In genomic region chr7:47180268-47180826, GRCh38 we compare ENCODE assay signal across 9 cellular contexts.
A peak's percentile ranks its signal among the peaks of the same experiment; 100 is the strongest.
DNase-seq lines count a peak whose midpoint lies in the region; ATAC-seq and TF ChIP-seq lines count a peak whose summit lies in the region.
"Had no signal": no experiment of that assay in that cellular context is flagged by ENCODE, and none has a peak within 500 bp of the region (broad histone marks: within the 10 kb centered on the region; RNA-seq: fewer than 3 reads in every experiment).

No MANE protein-coding gene starts in this region.

- no peaks in the 10 kb centered on the region for H3K36me3 ChIP-seq in BLaER1
- no peaks in the 10 kb centered on the region for H3K36me3 ChIP-seq in PC-9 (ENCODE audit: low read depth)

- H3K4me2 ChIP-seq in BLaER1, result peak overlapping the region; percentile 16
- no peak overlapping the region for H3K4me2 ChIP-seq in PC-9

- H3K27me3 Mint-ChIP-seq in nephron (ENCODE audit: low read depth), result peaks cover 14% of the 10 kb centered on the region

- H3K36me3 Mint-ChIP-seq in nephron (ENCODE audit: low read depth), result peaks cover 4% of the 10 kb centered on the region

- H3K4me3 ChIP-seq in BLaER1 (no peak overlapping the region), PC-9 (no peak overlapping the region)
- H3K4me3 ChIP-seq: skin epidermis had no signal

- peak overlapping the region; percentile 19 to 70 (median 41) for H3K27ac Mint-ChIP-seq in nephron

- H3K27me3 ChIP-seq in BLaER1, result no peaks in the 10 kb centered on the region
- H3K27me3 ChIP-seq in PC-9 (ENCODE audit: insufficient read depth, low read depth), result peaks cover 6% of the 10 kb centered on the region; the same call in 1 of the 2 replicates

- CTCF ChIA-PET in PC-9 (lab: Charles Lee), result no interaction called here

- POLR2A ChIA-PET in PC-9 (lab: Charles Lee; ENCODE audit: unreplicated experiment), result interaction anchor here (1.0 kb wide), 1 partner anchor 1258 kb away, joined by 5 read pairs; no protein-coding TSS in a partner anchor

- H3K9me3 ChIP-seq in BLaER1 (peaks cover 27% of the 10 kb centered on the region), PC-9 (ENCODE audit: insufficient read depth, low read depth) (no peaks in the 10 kb centered on the region)

- DNase-seq in PC-9, result peak; percentile 44 to 75
- DNase-seq in erythroblast (lab: John Stamatoyannopoulos, UW), result peak; percentile 7 to 50
- no peak for DNase-seq in stimulated activated CD4-positive, alpha-beta T cell treated with anti-CD3 and anti-CD28 coated beads, Interleukin-4, amount 100 ng/mL, for 24 hours

- intact Hi-C loops in PC-9 (cut with micrococcal nuclease; ENCODE audit: unreplicated experiment), result loop anchor here (1.0 to 5.0 kb wide), 5 partner anchors 72 to 1289 kb away; no protein-coding TSS in a partner anchor

- no peaks in the 10 kb centered on the region for H3F3A ChIP-seq in PC-9 (ENCODE audit: insufficient read depth, low read depth)

- H3K9me2 ChIP-seq in PC-9 (ENCODE audit: insufficient read depth), result no peaks in the 10 kb centered on the region

- H3K4me3 Mint-ChIP-seq in nephron, result no peak overlapping the region

- peaks cover 58% of the 10 kb centered on the region for H3K4me1 Mint-ChIP-seq in nephron

- H3K4me1 ChIP-seq in BLaER1, result peaks cover 58% of the 10 kb centered on the region
- H3K4me1 ChIP-seq in PC-9 (replicated peaks; ENCODE audit: insufficient read depth), result no peaks in the 10 kb centered on the region

- H2AFZ ChIP-seq in PC-9, result no peak overlapping the region

- H3K27ac ChIP-seq in BLaER1 (no peak overlapping the region), PC-9 (no peak overlapping the region)
- H3K27ac ChIP-seq: skin epidermis had no signal

- H4K20me1 ChIP-seq in BLaER1 (no peaks in the 10 kb centered on the region), PC-9 (ENCODE audit: insufficient read depth) (no peaks in the 10 kb centered on the region)

- no peak overlapping the region for H3K9ac ChIP-seq in BLaER1

- BruUV-seq in PC-9 (replicated peaks; lab: Mats Ljungman, UMichigan), result no TSS peak

- TF ChIP-seq POLR2A in erythroblast (IDR thresholded peaks at IDR 0.05; ENCODE audit: low read length), result no peak

- TF ChIP-seq CTCF in PC-9 (conservative IDR thresholded peaks at IDR 0.05) (peak; percentile 97), nephron (IDR thresholded peaks at IDR 0.05; ENCODE audit: unreplicated experiment in 3 of 3) (peak; percentile 90 to 93 (median 90))

- no peak for TF ChIP-seq EP300 in Ishikawa (IDR thresholded peaks at IDR 0.05; ENCODE audit: borderline replicate concordance)

- H3K9me3 Mint-ChIP-seq in nephron, result peaks cover 12% of the 10 kb centered on the region

- peak; percentile 95 for TF ChIP-seq RAD21 in Ishikawa (IDR thresholded peaks at IDR 0.05; ENCODE audit: low read depth)

- H3K79me2 ChIP-seq in PC-9 (ENCODE audit: low read depth), result no peaks in the 10 kb centered on the region

- ATAC-seq in GM18868 (IDR thresholded peaks at IDR 0.05; ENCODE audit: unreplicated experiment) (peak; percentile 50), HG02885 (IDR thresholded peaks at IDR 0.05; ENCODE audit: poor library complexity, unreplicated experiment) (no peak)

TF ChIP-seq in Ishikawa, 13 proteins besides CTCF, POLR2A, EP300 and RAD21:
- no peak for TF ChIP-seq FOXM1 (IDR thresholded peaks at IDR 0.05; ENCODE audit: borderline replicate concordance, low read depth)
- TF ChIP-seq REST (IDR thresholded peaks at IDR 0.05; ENCODE audit: low read depth), result no peak
- no peak for TF ChIP-seq CEBPB (IDR thresholded peaks at IDR 0.05)
- TF ChIP-seq TEAD4 (IDR thresholded peaks at IDR 0.05), result no peak
- no peak for TF ChIP-seq ZBTB7A (IDR thresholded peaks at IDR 0.05; ENCODE audit: low read depth)
- no peak for TF ChIP-seq USF1 (IDR thresholded peaks at IDR 0.05)
- no peak for TF ChIP-seq CREB1 (IDR thresholded peaks at IDR 0.05; ENCODE audit: low read depth)
- no peak for TF ChIP-seq EGR1 (IDR thresholded peaks at IDR 0.05)
- no peak for TF ChIP-seq NFIC (IDR thresholded peaks at IDR 0.05)
- no peak for TF ChIP-seq MAX (IDR thresholded peaks at IDR 0.05)
